2 cellular contexts compared by ENCODE assay signal in genomic region chr5:132301341-132302274, GRCh38.
TF ChIP-seq lines count a peak whose summit lies in the region.

No MANE protein-coding gene starts in this region.

TF ChIP-seq in GM12878, 131 proteins besides CTCF, POLR2A, EP300 and RAD21:
- TF ChIP-seq PKNOX1 (IDR thresholded peaks at IDR 0.05) (no peak), SIX5 (IDR thresholded peaks at IDR 0.05; ENCODE audit: low read depth, low read length, severe bottlenecking) (no peak), ZNF207 (IDR thresholded peaks at IDR 0.05; ENCODE audit: borderline replicate concordance) (no peak)

TF ChIP-seq in HepG2, 621 proteins besides CTCF, POLR2A, EP300 and RAD21:
- TF ChIP-seq ZNF687 (CRISPR knock-in tag; IDR thresholded peaks at IDR 0.05): 0 out of 2 replicates have a peak, but pooled peaks have one; percentile 0
- TF ChIP-seq ZNF552 (CRISPR knock-in tag; IDR thresholded peaks at IDR 0.05; ENCODE audit: borderline replicate concordance): no peak
